17 cellular contexts compared by ENCODE assay signal in the genomic region with DNA sequence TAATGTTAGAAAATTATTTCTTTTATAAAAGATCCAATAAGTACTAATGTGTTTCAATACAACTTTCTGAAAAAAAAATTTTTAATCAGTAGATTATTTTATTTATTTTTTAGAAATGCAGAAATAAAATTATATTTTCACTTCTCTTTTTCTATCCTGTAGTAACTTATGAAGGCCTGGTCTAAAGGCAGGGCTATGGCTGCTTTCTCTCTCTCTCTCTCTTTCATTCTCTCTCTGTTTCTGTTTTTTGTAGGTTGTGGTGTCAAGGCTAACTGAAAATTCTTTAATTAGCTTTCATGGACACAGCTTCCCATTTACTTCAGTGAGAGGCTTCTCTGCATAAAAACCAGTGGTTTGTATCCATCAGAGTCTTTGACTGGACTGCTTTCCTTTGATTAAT. TPM values are rescaled to one million over a fixed set of nuclear protein-coding genes. Genes with fewer than 3 reads are reported as not detected.
A peak's percentile ranks its signal among the peaks of the same experiment; 100 is the strongest.
DNase-seq lines count a peak whose midpoint lies in the region; ATAC-seq and TF ChIP-seq lines count a peak whose summit lies in the region.
"Had no signal": no experiment of that assay in that cellular context is flagged by ENCODE, and none has a peak within 500 bp of the region (broad histone marks: within the 10 kb centered on the region; RNA-seq: fewer than 3 reads in every experiment).

No MANE protein-coding gene starts in this region.

- H4K20me1 ChIP-seq in neural progenitor cell (ENCODE audit: low read depth) = peaks cover 49% of the 10 kb centered on the region

- no peaks in the 10 kb centered on the region for H3K27me3 Mint-ChIP-seq in neural progenitor cell (ENCODE audit: insufficient read depth, low read depth)
- H3K27me3 Mint-ChIP-seq: activated T-cell treated with anti-CD3 and anti-CD28 coated beads, Interleukin-2, amount 50 U/mL, for 24 hours had no signal

- peaks cover 32% of the 10 kb centered on the region for H3K4me1 Mint-ChIP-seq in neural progenitor cell

- H3F3A ChIP-seq in neural progenitor cell (ENCODE audit: low read depth) = peaks cover 11% of the 10 kb centered on the region

- H3K27ac ChIP-seq in neural progenitor cell = peak overlapping the region; percentile 47
- H3K27ac ChIP-seq: vagina had no signal

- H3K4me3 Mint-ChIP-seq in neural progenitor cell = no peak overlapping the region
- H3K4me3 Mint-ChIP-seq: activated T-cell treated with anti-CD3 and anti-CD28 coated beads, Interleukin-2, amount 50 U/mL, for 24 hours; effector memory CD8-positive, alpha-beta T cell had no signal

- ATAC-seq in GM18868 (IDR thresholded peaks at IDR 0.05; ENCODE audit: unreplicated experiment) (peak; percentile 68), HG02870 (IDR thresholded peaks at IDR 0.05; ENCODE audit: unreplicated experiment) (peak; percentile 55), HG03460 (IDR thresholded peaks at IDR 0.05; ENCODE audit: unreplicated experiment) (no peak)
- ATAC-seq: effector memory CD8-positive, alpha-beta T cell; left colon had no signal

- peaks cover 5% of the 10 kb centered on the region for H3K9me3 Mint-ChIP-seq in neural progenitor cell
- H3K9me3 Mint-ChIP-seq: activated T-cell treated with anti-CD3 and anti-CD28 coated beads, Interleukin-2, amount 50 U/mL, for 24 hours; effector memory CD8-positive, alpha-beta T cell had no signal

- H2AFZ ChIP-seq in neural progenitor cell (replicated peaks) = no peak overlapping the region

- no peak for TF ChIP-seq CTCF in neural progenitor cell (IDR thresholded peaks at IDR 0.05)

- H3K4me1 ChIP-seq in neural progenitor cell = peaks cover 28% of the 10 kb centered on the region
- H3K4me1 ChIP-seq: vagina had no signal

- DNase-seq in MV-4-11 (lab: John Stamatoyannopoulos, UW) (peak; percentile 88), neural progenitor cell (ENCODE audit: low spot score) (no peak), dermis blood vessel endothelial cell (no peak), DMS 273 treated with DMSO at 0.1 percent for 48 hours (lab: John Stamatoyannopoulos, UW) (no peak)
- DNase-seq: activated CD4-positive, alpha-beta T cell treated with anti-CD3 and anti-CD28 coated beads, Interleukin-2, amount 50 U/mL, for 1 hour; activated T-cell treated with anti-CD3 and anti-CD28 coated beads, Interleukin-2, amount 50 U/mL, for 24 hours; DMS79; effector memory CD8-positive, alpha-beta T cell; left colon; posterior cingulate gyrus; SHP77; small intestine had no signal

- H3K27ac Mint-ChIP-seq in neural progenitor cell = no peak overlapping the region
- H3K27ac Mint-ChIP-seq: activated T-cell treated with anti-CD3 and anti-CD28 coated beads, Interleukin-2, amount 50 U/mL, for 24 hours; effector memory CD8-positive, alpha-beta T cell had no signal

- peaks cover 31% of the 10 kb centered on the region for H3K36me3 ChIP-seq in neural progenitor cell
- H3K36me3 ChIP-seq: HAP-1, vagina had no signal

- no peak overlapping the region for H3K9ac ChIP-seq in neural progenitor cell

- no peaks in the 10 kb centered on the region for H3K27me3 ChIP-seq in neural progenitor cell
- H3K27me3 ChIP-seq: vagina had no signal

- H3K4me3 ChIP-seq in neural progenitor cell = no peak overlapping the region
- H3K4me3 ChIP-seq: HAP-1, vagina had no signal

- H3K9me3 ChIP-seq in neural progenitor cell (ENCODE audit: low read depth) = no peaks in the 10 kb centered on the region
- H3K9me3 ChIP-seq: HAP-1, vagina had no signal

- peaks cover 36% of the 10 kb centered on the region for H3K36me3 Mint-ChIP-seq in neural progenitor cell

- no peak overlapping the region for H3K4me2 ChIP-seq in neural progenitor cell

- H3K79me2 ChIP-seq in neural progenitor cell (ENCODE audit: low read depth) = peaks cover 41% of the 10 kb centered on the region

RNA-seq across cellular contexts. Expression of a gene that starts 23.8 kb away (rescaled TPM):
- total RNA-seq in neural progenitor cell (ENCODE audit: low replicate concordance) = 114 and 164 TPM in 2 replicates
- not detected in 2 replicates for total RNA-seq in dermis blood vessel endothelial cell
- total RNA-seq: vagina had no signal

Comparison
In these comparisons a context has a peak if more than half of its experiments do, and no peak if none do; other contexts are left out.
1. RNA of a gene that starts 23.8 kb away (total RNA-seq): 114 to 164 TPM in neural progenitor cell; not detected in dermis blood vessel endothelial cell; every median in the first group is over 100 times any median in the second.